1 cellular context compared by ENCODE assay signal in the genomic region with DNA sequence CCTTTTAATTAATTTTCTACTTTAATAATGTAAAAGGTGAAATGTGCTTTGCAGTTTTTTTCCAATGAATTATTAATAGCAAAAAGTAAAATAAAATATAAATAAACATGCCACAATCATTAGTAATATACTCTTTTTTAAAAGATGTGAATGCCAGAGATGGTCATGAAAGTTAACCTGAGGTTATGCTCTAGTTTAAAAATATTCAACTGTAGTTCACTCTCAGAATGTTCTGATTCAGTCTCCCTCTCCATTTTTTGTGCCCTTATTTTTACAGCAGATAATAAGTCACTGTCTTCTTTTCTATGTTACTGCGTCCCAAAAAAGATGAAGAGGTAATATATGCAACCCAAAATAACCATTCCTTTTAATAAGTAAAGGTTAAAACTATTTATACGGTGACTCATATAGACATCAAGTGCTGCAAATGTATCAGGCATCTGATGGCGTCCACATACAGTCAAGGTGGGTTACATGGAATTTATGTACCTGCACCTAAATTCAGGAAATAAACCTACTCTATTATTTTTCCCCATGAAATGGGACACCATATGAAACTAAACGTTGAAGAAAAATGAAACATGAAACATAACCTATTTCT.
TF ChIP-seq lines count a peak whose summit lies in the region.

No MANE protein-coding gene starts in this region.

TF ChIP-seq in GM12878, 131 proteins besides CTCF, POLR2A, EP300 and RAD21 (continued from another document):
- TF ChIP-seq, protein P1, sequence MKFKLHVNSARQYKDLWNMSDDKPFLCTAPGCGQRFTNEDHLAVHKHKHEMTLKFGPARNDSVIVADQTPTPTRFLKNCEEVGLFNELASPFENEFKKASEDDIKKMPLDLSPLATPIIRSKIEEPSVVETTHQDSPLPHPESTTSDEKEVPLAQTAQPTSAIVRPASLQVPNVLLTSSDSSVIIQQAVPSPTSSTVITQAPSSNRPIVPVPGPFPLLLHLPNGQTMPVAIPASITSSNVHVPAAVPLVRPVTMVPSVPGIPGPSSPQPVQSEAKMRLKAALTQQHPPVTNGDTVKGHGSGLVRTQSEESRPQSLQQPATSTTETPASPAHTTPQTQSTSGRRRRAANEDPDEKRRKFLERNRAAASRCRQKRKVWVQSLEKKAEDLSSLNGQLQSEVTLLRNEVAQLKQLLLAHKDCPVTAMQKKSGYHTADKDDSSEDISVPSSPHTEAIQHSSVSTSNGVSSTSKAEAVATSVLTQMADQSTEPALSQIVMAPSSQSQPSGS (IDR thresholded peaks at IDR 0.05; ENCODE audit: low read length) = peak; percentile 9; the same call in 1 of the 2 replicates
- no peak for TF ChIP-seq SUPT20H (IDR thresholded peaks at IDR 0.05; ENCODE audit: borderline replicate concordance, control insufficient read depth, low read depth, low read length)
- no peak for TF ChIP-seq CREB1 (IDR thresholded peaks at IDR 0.05; ENCODE audit: low read depth)
- TF ChIP-seq NFIC (IDR thresholded peaks at IDR 0.05; ENCODE audit: low read depth, low read length) = peak; percentile 2; the same call in 1 of the 2 replicates
